2 cellular contexts compared by ENCODE assay signal in the genomic region with DNA sequence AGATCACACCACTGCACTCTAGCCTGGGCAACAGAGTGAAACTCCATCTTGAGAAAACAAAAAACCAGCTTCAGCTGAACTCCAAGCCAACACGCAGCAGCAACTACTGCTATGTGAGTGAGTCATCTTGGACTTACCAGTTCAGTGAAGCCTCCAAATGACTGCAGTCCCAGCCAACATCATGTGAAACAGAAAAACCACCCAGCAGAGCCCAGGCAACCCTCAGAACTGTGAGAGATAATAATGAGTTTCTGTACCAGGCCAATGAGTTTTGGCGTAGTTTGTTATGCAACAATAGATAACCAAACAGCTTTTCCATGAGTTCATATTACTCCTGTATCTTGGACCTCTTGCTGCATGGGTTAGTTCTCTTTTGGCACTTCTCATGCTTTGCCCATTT.
TF ChIP-seq lines count a peak whose summit lies in the region.

No MANE protein-coding gene starts in this region.

TF ChIP-seq in SK-N-SH, 30 proteins besides CTCF, POLR2A, EP300 and RAD21 (continued from another document):
- TF ChIP-seq, protein P1, sequence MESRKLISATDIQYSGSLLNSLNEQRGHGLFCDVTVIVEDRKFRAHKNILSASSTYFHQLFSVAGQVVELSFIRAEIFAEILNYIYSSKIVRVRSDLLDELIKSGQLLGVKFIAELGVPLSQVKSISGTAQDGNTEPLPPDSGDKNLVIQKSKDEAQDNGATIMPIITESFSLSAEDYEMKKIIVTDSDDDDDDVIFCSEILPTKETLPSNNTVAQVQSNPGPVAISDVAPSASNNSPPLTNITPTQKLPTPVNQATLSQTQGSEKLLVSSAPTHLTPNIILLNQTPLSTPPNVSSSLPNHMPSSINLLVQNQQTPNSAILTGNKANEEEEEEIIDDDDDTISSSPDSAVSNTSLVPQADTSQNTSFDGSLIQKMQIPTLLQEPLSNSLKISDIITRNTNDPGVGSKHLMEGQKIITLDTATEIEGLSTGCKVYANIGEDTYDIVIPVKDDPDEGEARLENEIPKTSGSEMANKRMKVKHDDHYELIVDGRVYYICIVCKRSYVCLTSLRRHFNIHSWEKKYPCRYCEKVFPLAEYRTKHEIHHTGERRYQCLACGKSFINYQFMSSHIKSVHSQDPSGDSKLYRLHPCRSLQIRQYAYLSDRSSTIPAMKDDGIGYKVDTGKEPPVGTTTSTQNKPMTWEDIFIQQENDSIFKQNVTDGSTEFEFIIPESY (IDR thresholded peaks at IDR 0.05; ENCODE audit: borderline replicate concordance, low read depth): no peak

TF ChIP-seq in SK-N-SH treated with all-trans-retinoic acid at 6 μM for 48 hours, 23 proteins besides CTCF, POLR2A, EP300 and RAD21 (continued from another document):
- TF ChIP-seq POU6F1 (CRISPR knock-in tag; IDR thresholded peaks at IDR 0.05; ENCODE audit: borderline replicate concordance, low read depth) (no peak), ZNF565 (CRISPR knock-in tag; conservative IDR thresholded peaks at IDR 0.05; ENCODE audit: low read depth) (no peak), BACH2 (CRISPR knock-in tag; IDR thresholded peaks at IDR 0.05; ENCODE audit: borderline replicate concordance) (no peak), RARB (CRISPR knock-in tag; IDR thresholded peaks at IDR 0.05) (no peak), TCF4 (CRISPR knock-in tag; IDR thresholded peaks at IDR 0.05; ENCODE audit: borderline replicate concordance) (no peak), PPARA (CRISPR knock-in tag; IDR thresholded peaks at IDR 0.05; ENCODE audit: borderline replicate concordance) (no peak), CSDC2 (CRISPR knock-in tag; IDR thresholded peaks at IDR 0.05) (no peak)
- TF ChIP-seq, protein P2, sequence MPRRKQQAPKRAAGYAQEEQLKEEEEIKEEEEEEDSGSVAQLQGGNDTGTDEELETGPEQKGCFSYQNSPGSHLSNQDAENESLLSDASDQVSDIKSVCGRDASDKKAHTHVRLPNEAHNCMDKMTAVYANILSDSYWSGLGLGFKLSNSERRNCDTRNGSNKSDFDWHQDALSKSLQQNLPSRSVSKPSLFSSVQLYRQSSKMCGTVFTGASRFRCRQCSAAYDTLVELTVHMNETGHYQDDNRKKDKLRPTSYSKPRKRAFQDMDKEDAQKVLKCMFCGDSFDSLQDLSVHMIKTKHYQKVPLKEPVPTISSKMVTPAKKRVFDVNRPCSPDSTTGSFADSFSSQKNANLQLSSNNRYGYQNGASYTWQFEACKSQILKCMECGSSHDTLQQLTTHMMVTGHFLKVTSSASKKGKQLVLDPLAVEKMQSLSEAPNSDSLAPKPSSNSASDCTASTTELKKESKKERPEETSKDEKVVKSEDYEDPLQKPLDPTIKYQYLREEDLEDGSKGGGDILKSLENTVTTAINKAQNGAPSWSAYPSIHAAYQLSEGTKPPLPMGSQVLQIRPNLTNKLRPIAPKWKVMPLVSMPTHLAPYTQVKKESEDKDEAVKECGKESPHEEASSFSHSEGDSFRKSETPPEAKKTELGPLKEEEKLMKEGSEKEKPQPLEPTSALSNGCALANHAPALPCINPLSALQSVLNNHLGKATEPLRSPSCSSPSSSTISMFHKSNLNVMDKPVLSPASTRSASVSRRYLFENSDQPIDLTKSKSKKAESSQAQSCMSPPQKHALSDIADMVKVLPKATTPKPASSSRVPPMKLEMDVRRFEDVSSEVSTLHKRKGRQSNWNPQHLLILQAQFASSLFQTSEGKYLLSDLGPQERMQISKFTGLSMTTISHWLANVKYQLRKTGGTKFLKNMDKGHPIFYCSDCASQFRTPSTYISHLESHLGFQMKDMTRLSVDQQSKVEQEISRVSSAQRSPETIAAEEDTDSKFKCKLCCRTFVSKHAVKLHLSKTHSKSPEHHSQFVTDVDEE (CRISPR knock-in tag; IDR thresholded peaks at IDR 0.05): no peak
